19 cellular contexts compared by ENCODE assay signal in genomic region chr14:52002542-52002941, GRCh38. TPM values are rescaled to one million over a fixed set of nuclear protein-coding genes. Genes with fewer than 3 reads are reported as not detected.
A peak's percentile ranks its signal among the peaks of the same experiment; 100 is the strongest.
DNase-seq lines count a peak whose midpoint lies in the region; ATAC-seq and TF ChIP-seq lines count a peak whose summit lies in the region.
"Had no signal": no experiment of that assay in that cellular context is flagged by ENCODE, and none has a peak within 500 bp of the region (broad histone marks: within the 10 kb centered on the region; RNA-seq: fewer than 3 reads in every experiment).

No MANE protein-coding gene starts in this region.

- H3K4me2 ChIP-seq in trophoblast cell (ENCODE audit: low read length), result no peak overlapping the region

- 66 to 68% methylated on average over 4 of the region's 4 CpGs for WGBS in heart right ventricle, 2 donors
- WGBS in trophoblast cell (ENCODE audit: extremely low coverage, insufficient coverage, insufficient read length), result no CpG with 5 or more reads among the region's 4 CpGs
- WGBS in thyroid gland, 2 donors, result 77 to 84% methylated on average over 4 of the region's 4 CpGs

- H2BK120ac ChIP-seq in trophoblast cell (ENCODE audit: insufficient read depth, low read length, poor library complexity), result no peak overlapping the region

- H3K14ac ChIP-seq in trophoblast cell (ENCODE audit: low read length), result no peak overlapping the region

- H3K4me1 ChIP-seq in heart right ventricle, result peaks cover 0 to 62% (median 28%) of the 10 kb centered on the region in 9 donors
- no peaks in the 10 kb centered on the region for H3K4me1 ChIP-seq in trophoblast cell (ENCODE audit: control insufficient read depth in 1 of 2, insufficient read depth in 2 of 2, low read length in 2 of 2)
- no peaks in the 10 kb centered on the region for H3K4me1 ChIP-seq in Peyer's patch
- peaks cover 21 to 24% of the 10 kb centered on the region in 2 donors for H3K4me1 ChIP-seq in thyroid gland
- H3K4me1 ChIP-seq: SJCRH30 had no signal

- H3K18ac ChIP-seq in trophoblast cell (ENCODE audit: low read length), result no peak overlapping the region

- TF ChIP-seq POLR2A in Peyer's patch (IDR thresholded peaks at IDR 0.05), result no peak
- TF ChIP-seq POLR2A in thyroid gland (IDR thresholded peaks at IDR 0.05), result no peak

- no peak overlapping the region for H3K4ac ChIP-seq in trophoblast cell (ENCODE audit: low read depth, low read length)

- no peak overlapping the region for H2AK5ac ChIP-seq in trophoblast cell (ENCODE audit: low read length)

- H4K8ac ChIP-seq in trophoblast cell (ENCODE audit: low read depth, low read length), result no peak overlapping the region

- H2AFZ ChIP-seq in trophoblast cell (ENCODE audit: insufficient read depth, low read length, poor library complexity), result no peak overlapping the region

- H2BK5ac ChIP-seq in trophoblast cell (ENCODE audit: low read depth, low read length, poor library complexity), result no peak overlapping the region

- H3K27ac ChIP-seq in heart right ventricle, result peak overlapping the region in 7 of 10 donors; percentile 29 to 66 (median 56)
- no peak overlapping the region for H3K27ac ChIP-seq in trophoblast cell (ENCODE audit: low read depth, low read length)
- peak overlapping the region in 1 of 4 donors; percentile 48 for H3K27ac ChIP-seq in Peyer's patch
- peak overlapping the region in 1 of 3 donors; percentile 15 for H3K27ac ChIP-seq in thyroid gland
- H3K27ac ChIP-seq: ascending aorta, SJCRH30 had no signal

- H3K36me3 ChIP-seq in heart right ventricle (peaks cover 0 to 100% (median 46%) of the 10 kb centered on the region in 9 donors), trophoblast cell (ENCODE audit: control insufficient read depth in 1 of 2, insufficient read depth in 2 of 2, low read length in 2 of 2) (peaks cover 4 to 21% of the 10 kb centered on the region in 2 experiments), Peyer's patch (peaks cover 0 to 73% (median 0%) of the 10 kb centered on the region in 3 donors), thyroid gland (peaks cover 41 to 56% of the 10 kb centered on the region in 2 donors)

- H3K79me2 ChIP-seq in trophoblast cell (ENCODE audit: control insufficient read depth, insufficient read depth, low read length, poor library complexity), result no peaks in the 10 kb centered on the region

- no peak overlapping the region for H3K23ac ChIP-seq in trophoblast cell (ENCODE audit: low read length)

- H3K79me1 ChIP-seq in trophoblast cell (ENCODE audit: low read length), result no peaks in the 10 kb centered on the region

- intact Hi-C loops in Right ventricle myocardium inferior (cut with DNase I) (no loop called here), cardiac septum (cut with DNase I) (no loop called here), heart right ventricle (cut with DNase I) (loop anchor here in 2 of 10 donors (5.0 kb wide), 2 partner anchors 130 to 265 kb away; partner anchors contain the start of gene PTGDR (in 1 of the 2)), thyroid gland (cut with DNase I) (no loop called here)

- no peak overlapping the region for H3K9ac ChIP-seq in trophoblast cell (ENCODE audit: low read length)

- no peaks in the 10 kb centered on the region for H3K9me3 ChIP-seq in heart right ventricle
- H3K9me3 ChIP-seq in trophoblast cell (ENCODE audit: insufficient read depth, low read depth, low read length), result no peaks in the 10 kb centered on the region
- no peaks in the 10 kb centered on the region for H3K9me3 ChIP-seq in Peyer's patch
- no peaks in the 10 kb centered on the region for H3K9me3 ChIP-seq in thyroid gland
- H3K9me3 ChIP-seq: ascending aorta, SJCRH30 had no signal

- ATAC-seq in Right ventricle myocardium inferior (peak; percentile 40), heart right ventricle (peak in 7 of 8 donors; percentile 30 to 63 (median 49)), GM18502 (IDR thresholded peaks at IDR 0.05; ENCODE audit: poor library complexity, unreplicated experiment) (no peak)
- ATAC-seq: T-helper 17 cell had no signal

- H4K91ac ChIP-seq in trophoblast cell (ENCODE audit: low read depth, low read length), result no peak overlapping the region

- no peak overlapping the region for H2BK12ac ChIP-seq in trophoblast cell (ENCODE audit: low read length)

- H3K27me3 ChIP-seq in heart right ventricle, result no peaks in the 10 kb centered on the region
- no peaks in the 10 kb centered on the region for H3K27me3 ChIP-seq in trophoblast cell (ENCODE audit: insufficient read depth, low read length)
- no peaks in the 10 kb centered on the region for H3K27me3 ChIP-seq in Peyer's patch
- H3K27me3 ChIP-seq in thyroid gland, result no peaks in the 10 kb centered on the region
- H3K27me3 ChIP-seq: ascending aorta, SJCRH30 had no signal

- no peak for DNase-seq in Right ventricle myocardium inferior (ENCODE audit: missing footprints)
- no peak for DNase-seq in cardiac septum (ENCODE audit: low spot score)
- no peak for DNase-seq in heart right ventricle
- DNase-seq in trophoblast cell, result peak; percentile 61 to 82
- no peak for DNase-seq in Peyer's patch
- no peak for DNase-seq in activated CD4-positive, alpha-beta T cell treated with anti-CD3 and anti-CD28 coated beads for 48 hours
- no peak for DNase-seq in thyroid gland
- DNase-seq: ACHN; activated CD4-positive, alpha-beta T cell treated with anti-CD3 and anti-CD28 coated beads, Interleukin-2, amount 50 U/mL, for 48 hours; activated naive CD4-positive, alpha-beta T cell treated with anti-CD3 and anti-CD28 coated beads for 36 hours; midbrain; NCI-H1436 treated with DMSO at 0.1 percent for 48 hours; NCI-H2171; NCI-H526 treated with DMSO at 0.1 percent for 48 hours; retina; SJCRH30; T-helper 17 cell had no signal

- TF ChIP-seq CTCF in heart right ventricle (IDR thresholded peaks at IDR 0.05) (no peak), Peyer's patch (IDR thresholded peaks at IDR 0.05) (no peak), thyroid gland (IDR thresholded peaks at IDR 0.05) (no peak)

- H3K4me3 ChIP-seq in heart right ventricle (no peak overlapping the region), trophoblast cell (ENCODE audit: low read depth, low read length) (no peak overlapping the region), Peyer's patch (no peak overlapping the region), thyroid gland (replicated peaks in 1 of 3) (no peak overlapping the region)
- H3K4me3 ChIP-seq: ascending aorta, SJCRH30 had no signal

- no peak overlapping the region for H4K12ac ChIP-seq in trophoblast cell (ENCODE audit: low read depth, low read length)

RNA-seq across cellular contexts. Expression of gene RTRAF, which starts 13.2 kb away (rescaled TPM):
- total RNA-seq in Right ventricle myocardium inferior, result 276 TPM
- 159 TPM for total RNA-seq in cardiac septum
- 100 to 1,000 TPM; 181 to 258 (median 214) TPM for total RNA-seq in heart right ventricle
- polyA plus RNA-seq in heart right ventricle, result 100 to 1,000 TPM; 178 to 276 TPM
- polyA plus RNA-seq in trophoblast cell (2013), result 446 and 476 TPM in 2 replicates
- 10 to 100 TPM; 15.7 to 48.3 (median 36.1) TPM for total RNA-seq in Peyer's patch
- 10 to 100 TPM; 42.9 to 84.2 (median 51.6) TPM for total RNA-seq in thyroid gland

Comparison
In these comparisons a context has a peak if more than half of its experiments do, and no peak if none do; other contexts are left out.
1. DNase-seq: peak in trophoblast cell (2 of 2); none in Right ventricle myocardium inferior (single experiment), cardiac septum (single experiment), heart right ventricle (0 of 2), Peyer's patch (0 of 3), activated CD4-positive, alpha-beta T cell treated with anti-CD3 and anti-CD28 coated beads for 48 hours (single experiment) and thyroid gland (0 of 2).